ENCODE assay signal across 11 cellular contexts in the genomic region with DNA sequence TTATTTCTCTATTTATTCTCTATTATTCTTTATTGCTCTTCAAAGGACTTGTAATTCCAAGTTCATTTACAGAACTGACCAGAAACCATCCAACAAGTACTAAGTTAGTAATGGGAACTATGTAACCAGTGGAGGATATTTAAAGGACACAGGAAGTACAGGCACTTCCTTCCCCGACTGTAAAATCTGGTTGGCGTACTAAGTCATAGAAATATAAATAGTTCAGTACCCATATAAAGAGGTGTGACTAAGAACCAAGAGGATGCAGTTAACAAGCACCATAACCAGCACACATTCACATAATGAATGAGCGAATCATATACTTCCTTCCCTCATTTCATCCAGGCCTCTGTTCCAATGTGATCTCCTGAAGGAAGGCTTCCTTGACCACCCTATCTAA. TPM values are rescaled to one million over a fixed set of nuclear protein-coding genes. Genes with fewer than 3 reads are reported as not detected.
DNase-seq lines count a peak whose midpoint lies in the region; ATAC-seq, FAIRE-seq and TF ChIP-seq lines count a peak whose summit lies in the region.
"Had no signal": no experiment of that assay in that cellular context is flagged by ENCODE, and none has a peak within 500 bp of the region (broad histone marks: within the 10 kb centered on the region; RNA-seq: fewer than 3 reads in every experiment).

No MANE protein-coding gene starts in this region.

- POLR2A ChIA-PET in endothelial cell of umbilical vein (lab: Charles Lee) = no interaction called here

- H3K9ac ChIP-seq in endothelial cell of umbilical vein (replicated peaks; ENCODE audit: extremely low read depth, insufficient read depth, low read length) = peak overlapping the region; percentile 39

- H3K27me3 ChIP-seq in endothelial cell of umbilical vein (ENCODE audit: control insufficient read depth in 2 of 2, insufficient read depth in 2 of 2, low read length in 2 of 2) = no peaks in the 10 kb centered on the region
- H3K27me3 ChIP-seq in lower lobe of right lung (ENCODE audit: low read depth) = no peaks in the 10 kb centered on the region
- H3K27me3 ChIP-seq: right lobe of liver had no signal

- DNase-seq in MV-4-11 (lab: John Stamatoyannopoulos, UW) (peak; percentile 80), endothelial cell of umbilical vein (ENCODE audit: low read depth, low spot score) (peak; percentile 80), lower lobe of right lung (no peak)
- DNase-seq in activated naive CD8-positive, alpha-beta T cell treated with anti-CD3 and anti-CD28 coated beads for 36 hours = no peak
- DNase-seq: activated gamma-delta T cell treated with Interleukin-2 at 50 U/mL for 16 hours, NCI-H1436, OCI-M1, right lobe of liver had no signal

- H3K9me1 ChIP-seq in endothelial cell of umbilical vein (replicated peaks; ENCODE audit: control insufficient read depth, extremely low read depth, insufficient read depth, low read length) = no peaks in the 10 kb centered on the region

- peaks cover 41% of the 10 kb centered on the region for H3K4me1 Mint-ChIP-seq in stimulated activated memory B cell treated with anti-CD40 and anti-IgM and Interleukin-4, amounts not matched to agents 10 μg/mL and 1 μg/mL and 100 μg/mL, for 72 hours
- H3K4me1 Mint-ChIP-seq in activated naive CD8-positive, alpha-beta T cell treated with anti-CD3 and anti-CD28 coated beads for 36 hours = peaks cover 24% of the 10 kb centered on the region

- H3K4me3 Mint-ChIP-seq in stimulated activated memory B cell treated with anti-CD40 and anti-IgM and Interleukin-4, amounts not matched to agents 10 μg/mL and 1 μg/mL and 100 μg/mL, for 72 hours = no peak overlapping the region
- no peak overlapping the region for H3K4me3 Mint-ChIP-seq in activated naive CD8-positive, alpha-beta T cell treated with anti-CD3 and anti-CD28 coated beads for 36 hours

- dilution Hi-C loops in endothelial cell of umbilical vein (cut with MboI; ENCODE audit: extremely low pct_ligation_motif_present, low sequenced_read_pairs) = no loop called here

- H3K36me3 ChIP-seq in endothelial cell of umbilical vein (ENCODE audit: control insufficient read depth in 2 of 2, extremely low read depth in 1 of 2, insufficient read depth in 2 of 2, low read length in 2 of 2) (no peaks in the 10 kb centered on the region), lower lobe of right lung (no peaks in the 10 kb centered on the region)
- H3K36me3 ChIP-seq: right lobe of liver had no signal

- ATAC-seq in GM21526 (IDR thresholded peaks at IDR 0.05; ENCODE audit: low FRiP score, unreplicated experiment) = peak; percentile 18
- no peak for ATAC-seq in stimulated activated memory B cell treated with anti-CD40 and anti-IgM and Interleukin-4, amounts not matched to agents 10 μg/mL and 1 μg/mL and 100 μg/mL, for 72 hours
- no peak for ATAC-seq in lower lobe of right lung
- ATAC-seq in HG02588 (IDR thresholded peaks at IDR 0.05; ENCODE audit: unreplicated experiment) = no peak
- ATAC-seq: right lobe of liver had no signal

- no peaks in the 10 kb centered on the region for H3K36me3 Mint-ChIP-seq in stimulated activated memory B cell treated with anti-CD40 and anti-IgM and Interleukin-4, amounts not matched to agents 10 μg/mL and 1 μg/mL and 100 μg/mL, for 72 hours
- peaks cover 6% of the 10 kb centered on the region for H3K36me3 Mint-ChIP-seq in activated naive CD8-positive, alpha-beta T cell treated with anti-CD3 and anti-CD28 coated beads for 36 hours

- H2AFZ ChIP-seq in endothelial cell of umbilical vein (ENCODE audit: low read depth, low read length) = peak overlapping the region; percentile 61

- BruUV-seq in endothelial cell of umbilical vein (replicated peaks; lab: Mats Ljungman, UMichigan) = no TSS peak

- H3K4me2 ChIP-seq in endothelial cell of umbilical vein (ENCODE audit: insufficient read depth, low read length) = peak overlapping the region; percentile 71

- peak overlapping the region; percentile 58 for H3K27ac ChIP-seq in endothelial cell of umbilical vein (ENCODE audit: insufficient read depth, low read depth, low read length)
- H3K27ac ChIP-seq in lower lobe of right lung = no peak overlapping the region
- H3K27ac ChIP-seq: right lobe of liver had no signal

- peak; percentile 91 for FAIRE-seq in endothelial cell of umbilical vein (lab: Jason Lieb, UNC)

- peaks cover 3% of the 10 kb centered on the region for H3K9me3 Mint-ChIP-seq in stimulated activated memory B cell treated with anti-CD40 and anti-IgM and Interleukin-4, amounts not matched to agents 10 μg/mL and 1 μg/mL and 100 μg/mL, for 72 hours
- H3K9me3 Mint-ChIP-seq in activated naive CD8-positive, alpha-beta T cell treated with anti-CD3 and anti-CD28 coated beads for 36 hours = peaks cover 2% of the 10 kb centered on the region

- H3K4me3 ChIP-seq in endothelial cell of umbilical vein (replicated peaks in 1 of 3; ENCODE audit: insufficient read depth in 1 of 3, low read depth in 1 of 3, low read length in 3 of 3) (no peak overlapping the region), lower lobe of right lung (no peak overlapping the region)
- H3K4me3 ChIP-seq: right lobe of liver had no signal

- intact Hi-C loops in endothelial cell of umbilical vein (cut with micrococcal nuclease) (no loop called here), lower lobe of right lung (cut with DNase I) (no loop called here)

- H3K27ac Mint-ChIP-seq in stimulated activated memory B cell treated with anti-CD40 and anti-IgM and Interleukin-4, amounts not matched to agents 10 μg/mL and 1 μg/mL and 100 μg/mL, for 72 hours = peak overlapping the region; percentile 69
- no peak overlapping the region for H3K27ac Mint-ChIP-seq in activated naive CD8-positive, alpha-beta T cell treated with anti-CD3 and anti-CD28 coated beads for 36 hours

- CTCF ChIA-PET in endothelial cell of umbilical vein (lab: Charles Lee) = interaction anchor here (0.8 to 1.6 kb wide), 3 partner anchors 9 to 123 kb away, joined by 3 to 5 read pairs (median 4); no protein-coding TSS in a partner anchor

- H3K4me1 ChIP-seq in endothelial cell of umbilical vein (ENCODE audit: control insufficient read depth, extremely low read depth, insufficient read depth, low read length) (peaks cover 26% of the 10 kb centered on the region), lower lobe of right lung (peaks cover 16% of the 10 kb centered on the region)

- no peaks in the 10 kb centered on the region for H3K27me3 Mint-ChIP-seq in stimulated activated memory B cell treated with anti-CD40 and anti-IgM and Interleukin-4, amounts not matched to agents 10 μg/mL and 1 μg/mL and 100 μg/mL, for 72 hours
- H3K27me3 Mint-ChIP-seq in activated naive CD8-positive, alpha-beta T cell treated with anti-CD3 and anti-CD28 coated beads for 36 hours = peaks cover 10% of the 10 kb centered on the region

- H3K79me2 ChIP-seq in endothelial cell of umbilical vein (ENCODE audit: control insufficient read depth, insufficient read depth, low read length) = peaks cover 14% of the 10 kb centered on the region

- no peak for TF ChIP-seq CTCF in endothelial cell of umbilical vein (IDR thresholded peaks at IDR 0.05; ENCODE audit: extremely low read depth in 1 of 2, insufficient read depth in 1 of 2, low read depth in 1 of 2, low read length in 2 of 2)
- no peak for TF ChIP-seq CTCF in lower lobe of right lung (IDR thresholded peaks at IDR 0.05)

- TF ChIP-seq POLR2A in endothelial cell of umbilical vein (IDR thresholded peaks at IDR 0.05; ENCODE audit: low read depth, low read length) = no peak

- peaks cover 3% of the 10 kb centered on the region for H4K20me1 ChIP-seq in endothelial cell of umbilical vein (replicated peaks; ENCODE audit: control insufficient read depth, extremely low read depth, insufficient read depth, low read length)

- H3K9me3 ChIP-seq in endothelial cell of umbilical vein (replicated peaks; ENCODE audit: control insufficient read depth, insufficient read depth, low read length) (no peaks in the 10 kb centered on the region), lower lobe of right lung (no peaks in the 10 kb centered on the region)
- H3K9me3 ChIP-seq: right lobe of liver had no signal

TF ChIP-seq in endothelial cell of umbilical vein, 7 proteins besides CTCF, POLR2A, EP300 and RAD21:
- TF ChIP-seq, protein P1, sequence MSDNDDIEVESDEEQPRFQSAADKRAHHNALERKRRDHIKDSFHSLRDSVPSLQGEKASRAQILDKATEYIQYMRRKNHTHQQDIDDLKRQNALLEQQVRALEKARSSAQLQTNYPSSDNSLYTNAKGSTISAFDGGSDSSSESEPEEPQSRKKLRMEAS (IDR thresholded peaks at IDR 0.05; ENCODE audit: insufficient read depth, insufficient read length) = no peak
- peak; percentile 65 for TF ChIP-seq POLR2AphosphoS5 (IDR thresholded peaks at IDR 0.05; ENCODE audit: insufficient read depth, low read depth, low read length)
- no peak for TF ChIP-seq EZH2 (IDR thresholded peaks at IDR 0.05; ENCODE audit: borderline replicate concordance, low read depth, low read length, severe bottlenecking)
- no peak for TF ChIP-seq GATA2 (IDR thresholded peaks at IDR 0.05; ENCODE audit: insufficient read depth, insufficient read length, low read depth, low read length)
- no peak for TF ChIP-seq MYC (IDR thresholded peaks at IDR 0.05; ENCODE audit: low read depth, low read length)
- peak; percentile 91 for TF ChIP-seq JUN (IDR thresholded peaks at IDR 0.05; ENCODE audit: borderline replicate concordance, insufficient read depth, insufficient read length, low read depth)
- TF ChIP-seq FOS (IDR thresholded peaks at IDR 0.05; ENCODE audit: borderline replicate concordance, insufficient read depth, low read length) = peak; percentile 80

RNA-seq across cellular contexts. Expression of a gene that starts 3.6 kb away (rescaled TPM):
- 103 and 107 TPM in 2 replicates for total RNA-seq in endothelial cell of umbilical vein
- 22.1 and 40.3 TPM in 2 replicates for polyA plus RNA-seq in endothelial cell of umbilical vein
- polyA plus RNA-seq in endothelial cell of umbilical vein (2011; cell fraction: cytosol; rRNA removed) = 56.1 and 58.8 TPM in 2 replicates
- polyA plus RNA-seq in endothelial cell of umbilical vein (2011; cell fraction: nucleus; rRNA removed) = 40.2 and 59.3 TPM in 2 replicates
- polyA plus RNA-seq in endothelial cell of umbilical vein (2012) = 72.9 and 86.1 TPM in 2 replicates
- 53.4 and 56.3 TPM in 2 replicates for polyA minus RNA-seq in endothelial cell of umbilical vein
- polyA minus RNA-seq in endothelial cell of umbilical vein (2011; cell fraction: cytosol; rRNA and poly(A)+ RNA removed) = 43.3 TPM
- polyA minus RNA-seq in endothelial cell of umbilical vein (2011; cell fraction: nucleus; rRNA and poly(A)+ RNA removed) = 41.4 and 57.4 TPM in 2 replicates
- total RNA-seq in lower lobe of right lung = 61.0 TPM
- 100 to 1,000 TPM; 179 to 181 TPM for total RNA-seq in activated naive CD8-positive, alpha-beta T cell treated with anti-CD3 and anti-CD28 coated beads for 36 hours

Comparison
In these comparisons a context has a peak if more than half of its experiments do, and no peak if none do; other contexts are left out.
1. DNase-seq: peak in MV-4-11 (single experiment) and endothelial cell of umbilical vein (single experiment); none in lower lobe of right lung (single experiment) and activated naive CD8-positive, alpha-beta T cell treated with anti-CD3 and anti-CD28 coated beads for 36 hours (single experiment).